In genomic region chr4:163343604-163344146, GRCh38 we compare ENCODE assay signal across 11 cellular contexts. TPM values are rescaled to one million over a fixed set of nuclear protein-coding genes. Genes with fewer than 3 reads are reported as not detected.
DNase-seq lines count a peak whose midpoint lies in the region.
"Had no signal": no experiment of that assay in that cellular context is flagged by ENCODE, and none has a peak within 500 bp of the region (broad histone marks: within the 10 kb centered on the region; RNA-seq: fewer than 3 reads in every experiment).

TSS of gene NPY5R (plus strand) at chr4:163343892. CDS start at chr4:163350274, 6,382 bp downstream.

- H3K4me1 ChIP-seq in iPS DF 6.9 (ENCODE audit: control insufficient read depth, insufficient read depth, low read length), result no peaks in the 10 kb centered on the region

- no peaks in the 10 kb centered on the region for H3K9me3 ChIP-seq in iPS DF 6.9 (ENCODE audit: control insufficient read depth, insufficient read depth, low read length)

- H3K36me3 ChIP-seq in iPS DF 6.9 (ENCODE audit: control insufficient read depth, insufficient read depth, low read length), result no peaks in the 10 kb centered on the region

- intact Hi-C loops in posterior vena cava (cut with DNase I), result no loop called here

- DNase-seq in ACHN (peak; percentile 24), astrocyte of the hippocampus (ENCODE audit: low read depth, low spot score) (peak; percentile 24), iPS DF 6.9 (ENCODE audit: low read depth, low spot score) (no peak), posterior vena cava (ENCODE audit: low spot score) (peak; percentile 78), NCI-H146 treated with DMSO at 0.1 percent for 48 hours (lab: John Stamatoyannopoulos, UW; ENCODE audit: unreplicated experiment) (no peak), NCI-H1417 treated with DMSO at 0.1 percent for 48 hours (lab: John Stamatoyannopoulos, UW) (no peak), mesenteric fat pad (ENCODE audit: low spot score) (no peak)
- DNase-seq in stimulated activated naive CD4-positive, alpha-beta T cell treated with Interleukin-2 at 50 U/mL for 16 hours (lab: John Stamatoyannopoulos, UW), result no peak
- DNase-seq: activated naive CD8-positive, alpha-beta T cell treated with anti-CD3 and anti-CD28 coated beads, Interleukin-2, amount 10 ng/mL, durations not matched to agents 7 days and 5 days; NCI-H1436 treated with DMSO at 0.1 percent for 48 hours; T1000 had no signal

- in situ Hi-C loops in ACHN (cut with HindIII; ENCODE audit: low pct_ligation_motif_present, low pct_unique_long_range_greater_than_20kb, low sequenced_read_pairs), result loop anchor here (25.0 kb wide), 1 partner anchor 206 kb away; no protein-coding TSS in a partner anchor

- peak within 1 kb of the TSS; percentile 78 for H3K4me3 ChIP-seq in iPS DF 6.9 (ENCODE audit: low read length)

- H3K27ac ChIP-seq in iPS DF 6.9 (ENCODE audit: low read length), result no peak within 1 kb of the TSS

- peaks cover 11% of the 10 kb centered on the region for H3K27me3 ChIP-seq in iPS DF 6.9 (ENCODE audit: control insufficient read depth, insufficient read depth, low read length)

- WGBS in iPS DF 6.9 (ENCODE audit: insufficient coverage, insufficient read length), result no CpG with 5 or more reads among the region's 55 CpGs

RNA-seq across cellular contexts. Expression of gene NPY5R, which starts in this region (rescaled TPM):
- 1 to 10 TPM; 2.9 to 7.4 TPM for total RNA-seq in posterior vena cava
- 3.5 TPM for total RNA-seq in mesenteric fat pad
- total RNA-seq: activated naive CD8-positive, alpha-beta T cell treated with anti-CD3 and anti-CD28 coated beads, Interleukin-2, amount 10 ng/mL, durations not matched to agents 7 days and 5 days had no signal

Comparison
In these comparisons a context has a peak if more than half of its experiments do, and no peak if none do; other contexts are left out.
1. DNase-seq: peak in ACHN (single experiment), astrocyte of the hippocampus (single experiment) and posterior vena cava (single experiment); none in iPS DF 6.9 (single experiment), stimulated activated naive CD4-positive, alpha-beta T cell treated with Interleukin-2 at 50 U/mL for 16 hours (single experiment), NCI-H146 treated with DMSO at 0.1 percent for 48 hours (single experiment), NCI-H1417 treated with DMSO at 0.1 percent for 48 hours (single experiment) and mesenteric fat pad (single experiment).